11 cellular contexts compared by ENCODE assay signal in the genomic region with DNA sequence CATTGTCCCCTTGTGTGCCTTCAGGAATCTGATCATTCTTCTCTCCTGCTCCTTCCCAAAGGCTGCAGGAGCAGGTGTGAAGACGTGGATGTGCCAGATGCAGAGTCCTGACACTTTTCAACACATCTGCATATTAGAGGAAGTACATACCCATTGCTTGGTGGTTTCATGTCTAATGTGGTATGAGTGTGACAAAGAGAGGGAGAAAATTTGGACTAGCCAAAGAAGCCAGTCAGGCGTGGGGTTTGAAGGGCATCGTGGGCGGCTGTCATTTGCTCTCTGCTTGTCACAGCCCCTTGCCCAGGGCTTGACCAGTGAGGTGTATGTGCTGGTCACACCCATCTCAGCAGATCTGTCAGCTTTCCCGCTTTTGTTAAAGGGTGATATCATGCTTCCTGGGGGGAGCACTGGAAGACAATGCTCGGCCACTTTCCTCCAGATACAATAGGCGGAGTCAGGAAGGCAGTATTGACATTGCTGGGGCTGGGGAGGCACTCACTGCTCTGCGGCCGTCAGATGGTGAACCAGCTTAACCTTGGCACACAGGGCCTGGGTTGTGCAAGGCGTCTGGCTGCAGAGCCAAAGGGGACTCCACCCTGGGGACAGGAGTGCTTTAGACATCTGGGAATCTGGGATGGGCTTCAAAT. TPM values are rescaled to one million over a fixed set of nuclear protein-coding genes. Genes with fewer than 3 reads are reported as not detected.
DNase-seq lines count a peak whose midpoint lies in the region; ATAC-seq and TF ChIP-seq lines count a peak whose summit lies in the region.
"Had no signal": no experiment of that assay in that cellular context is flagged by ENCODE, and none has a peak within 500 bp of the region (broad histone marks: within the 10 kb centered on the region; RNA-seq: fewer than 3 reads in every experiment).

No MANE protein-coding gene starts in this region.

- H2AFZ ChIP-seq in fibroblast of lung (ENCODE audit: low read length) (no peak overlapping the region), neuronal stem cell (ENCODE audit: low read length) (peak overlapping the region; percentile 80)

- ATAC-seq in GM18870 (IDR thresholded peaks at IDR 0.05; ENCODE audit: unreplicated experiment), result no peak

- H2BK12ac ChIP-seq in neuronal stem cell (ENCODE audit: low read length), result peak overlapping the region; percentile 58

- peak overlapping the region; percentile 56 for H2AK5ac ChIP-seq in neuronal stem cell (ENCODE audit: low read depth, low read length)

- no peak for TF ChIP-seq CTCF in fibroblast of lung (conservative IDR thresholded peaks at IDR 0.05 in 1 of 2, IDR thresholded peaks at IDR 0.05 in 1 of 2; ENCODE audit: low read depth in 1 of 2, low read length in 2 of 2)

- H3K4me1 ChIP-seq in fibroblast of lung (ENCODE audit: control insufficient read depth, extremely low read depth, insufficient read depth, low read length) (peaks cover 6% of the 10 kb centered on the region), neuronal stem cell (ENCODE audit: control insufficient read depth in 2 of 2, insufficient read depth in 1 of 2, low read depth in 1 of 2, low read length in 2 of 2) (peaks cover 3 to 9% of the 10 kb centered on the region in 2 donors)

- no peak overlapping the region for H3K18ac ChIP-seq in neuronal stem cell (ENCODE audit: low read length)

- H3K4me3 ChIP-seq in fibroblast of lung (replicated peaks in 1 of 4; ENCODE audit: control extremely low read depth in 1 of 4, insufficient read depth in 1 of 4, low read depth in 3 of 4, low read length in 4 of 4) (no peak overlapping the region), neuronal stem cell (ENCODE audit: low read length in 2 of 2) (no peak overlapping the region)
- H3K4me3 ChIP-seq: SK-N-MC, skin epidermis, vagina had no signal

- H3K14ac ChIP-seq in neuronal stem cell (ENCODE audit: low read length), result peak overlapping the region; percentile 56

- no peak overlapping the region for H2BK5ac ChIP-seq in neuronal stem cell (ENCODE audit: low read length)

- H2BK15ac ChIP-seq in neuronal stem cell (ENCODE audit: low read length), result no peak overlapping the region

- H3K27me3 ChIP-seq in fibroblast of lung (ENCODE audit: control insufficient read depth, insufficient read depth, low read length), result no peaks in the 10 kb centered on the region
- H3K27me3 ChIP-seq in neuronal stem cell (ENCODE audit: control insufficient read depth in 3 of 3, insufficient read depth in 3 of 3, low read depth in 1 of 3, low read length in 3 of 3), result no peaks in the 10 kb centered on the region
- H3K27me3 ChIP-seq: vagina had no signal

- H4K91ac ChIP-seq in neuronal stem cell (ENCODE audit: low read depth, low read length, poor library complexity), result no peak overlapping the region

- in situ Hi-C loops in ACHN (cut with HindIII; ENCODE audit: low pct_ligation_motif_present, low pct_unique_long_range_greater_than_20kb, low sequenced_read_pairs), result no loop called here

- peak overlapping the region; percentile 17 for H4K8ac ChIP-seq in neuronal stem cell (ENCODE audit: low read depth, low read length)

- peaks cover 3% of the 10 kb centered on the region for H3K79me1 ChIP-seq in neuronal stem cell (ENCODE audit: low read depth, low read length)

- H3K23ac ChIP-seq in neuronal stem cell (ENCODE audit: low read depth, low read length, poor library complexity), result peak overlapping the region; percentile 65

- H3K9ac ChIP-seq in fibroblast of lung (ENCODE audit: insufficient read depth, low read length) (no peak overlapping the region), neuronal stem cell (ENCODE audit: low read depth, low read length, poor library complexity) (no peak overlapping the region)

- DNase-seq in DMS153 treated with DMSO at 0.1 percent for 48 hours (lab: John Stamatoyannopoulos, UW; ENCODE audit: unreplicated experiment) (peak; percentile 73), NCI-H774 (lab: John Stamatoyannopoulos, UW) (peak; percentile 75), fibroblast of lung (ENCODE audit: low read depth in 2 of 2) (peak; percentile 68 to 70), neuronal stem cell (ENCODE audit: low spot score) (no peak), ACHN (no peak), amygdala (lab: John Stamatoyannopoulos, UW) (no peak)
- DNase-seq in stimulated activated CD4-positive, alpha-beta T cell treated with anti-CD3 and anti-CD28 coated beads, Interleukin-4, amount 100 ng/mL, for 1 hour, result no peak

- H3K4ac ChIP-seq in neuronal stem cell (ENCODE audit: low read length), result peak overlapping the region; percentile 66

- no peaks in the 10 kb centered on the region for H4K20me1 ChIP-seq in fibroblast of lung (ENCODE audit: control insufficient read depth, extremely low read depth, insufficient read depth, low read length)

- H3K9me3 ChIP-seq in fibroblast of lung (ENCODE audit: control insufficient read depth, insufficient read depth, low read depth, low read length) (no peaks in the 10 kb centered on the region), neuronal stem cell (replicated peaks in 1 of 2; ENCODE audit: control insufficient read depth in 2 of 2, insufficient read depth in 1 of 2, low read depth in 1 of 2, low read length in 2 of 2) (no peaks in the 10 kb centered on the region)
- H3K9me3 ChIP-seq: vagina had no signal

- no peaks in the 10 kb centered on the region for H3K36me3 ChIP-seq in fibroblast of lung (ENCODE audit: control insufficient read depth, insufficient read depth, low read length)
- H3K36me3 ChIP-seq in neuronal stem cell (replicated peaks in 1 of 2; ENCODE audit: control insufficient read depth in 2 of 2, insufficient read depth in 2 of 2, low read length in 2 of 2), result peaks cover 0 to 3% of the 10 kb centered on the region in 2 donors
- H3K36me3 ChIP-seq: vagina had no signal

- H2BK120ac ChIP-seq in neuronal stem cell (ENCODE audit: low read depth, low read length), result no peak overlapping the region

- WGBS in neuronal stem cell (ENCODE audit: extremely low coverage in 2 of 2, insufficient read length in 2 of 2, insufficient replicate concordance in 1 of 2), 2 donors, result no CpG with 5 or more reads among the region's 10 CpGs

- no peaks in the 10 kb centered on the region for H3K79me2 ChIP-seq in fibroblast of lung (ENCODE audit: control insufficient read depth, insufficient read depth, low read length)

- H3K27ac ChIP-seq in fibroblast of lung (ENCODE audit: insufficient read depth, low read length) (no peak overlapping the region), neuronal stem cell (replicated peaks; ENCODE audit: low read length) (no peak overlapping the region)
- H3K27ac ChIP-seq: SK-N-MC, vagina had no signal

- H3K4me2 ChIP-seq in fibroblast of lung (ENCODE audit: extremely low read depth, insufficient read depth, low read length), result no peak overlapping the region
- no peak overlapping the region for H3K4me2 ChIP-seq in neuronal stem cell (ENCODE audit: insufficient read depth, low read length, poor library complexity, severe bottlenecking)

RNA-seq across cellular contexts. Expression of a gene that starts 8.6 kb away (rescaled TPM):
- 0.51 and 1.8 TPM in 2 replicates for total RNA-seq in fibroblast of lung
- 0.54 and 0.77 TPM in 2 replicates for polyA plus RNA-seq in fibroblast of lung
- polyA plus RNA-seq in fibroblast of lung (2012), result 0.35 and 0.70 TPM in 2 replicates
- 1.2 TPM in 1 of 2 replicates, not detected in the other for polyA minus RNA-seq in fibroblast of lung (ENCODE audit: low replicate concordance)
- polyA plus RNA-seq in neuronal stem cell (2013, experiment 1 of 2), result 15.0 TPM
- polyA plus RNA-seq in neuronal stem cell (2013, experiment 2 of 2), result 14.4 TPM

Comparison
In these comparisons a context has a peak if more than half of its experiments do, and no peak if none do; other contexts are left out.
1. DNase-seq: peak in DMS153 treated with DMSO at 0.1 percent for 48 hours (single experiment), NCI-H774 (single experiment) and fibroblast of lung (2 of 2); none in neuronal stem cell (single experiment), ACHN (single experiment), stimulated activated CD4-positive, alpha-beta T cell treated with anti-CD3 and anti-CD28 coated beads, Interleukin-4, amount 100 ng/mL, for 1 hour (single experiment) and amygdala (0 of 56).